Comparison of ENCODE assay signal across 8 cellular contexts in the genomic region with DNA sequence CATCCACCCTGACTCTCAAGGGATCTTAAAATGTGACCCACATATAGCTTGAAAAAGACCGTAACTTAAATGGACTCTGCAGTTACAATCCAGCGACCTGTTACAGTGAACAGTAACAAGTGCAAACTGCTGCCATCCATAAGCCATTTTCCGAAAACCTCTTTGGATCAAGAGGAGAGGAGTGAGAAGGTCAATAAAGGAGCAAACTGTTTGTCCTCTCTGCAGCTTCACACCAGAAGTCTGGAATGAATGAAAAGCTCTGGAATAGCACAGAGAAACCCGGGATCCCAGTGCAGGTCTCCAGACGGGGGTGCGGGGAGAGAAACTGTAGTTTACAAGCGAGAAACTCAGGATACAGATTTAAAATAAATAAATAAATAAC. TPM values are rescaled to one million over a fixed set of nuclear protein-coding genes. Genes with fewer than 3 reads are reported as not detected.
DNase-seq lines count a peak whose midpoint lies in the region; ATAC-seq and FAIRE-seq lines count a peak whose summit lies in the region.

No MANE protein-coding gene starts in this region.

- H3K4me2 ChIP-seq in BLaER1, result peak overlapping the region; percentile 79

- WGBS in small intestine, 3 donors, result 3 to 5% (median 4%) methylated on average over 7 of the region's 7 CpGs

- H3K9me3 Mint-ChIP-seq in activated naive CD4-positive, alpha-beta T cell treated with anti-CD3 and anti-CD28 coated beads, Interleukin-2, amount 50 U/mL, for 72 hours, result no peaks in the 10 kb centered on the region

- H3K4me3 ChIP-seq in BLaER1 (peak overlapping the region; percentile 77), iPS-18c (ENCODE audit: insufficient read depth, low read depth, low read length) (peak overlapping the region; percentile 81), small intestine (ENCODE audit: low read depth in 1 of 2, low read length in 2 of 2) (peak overlapping the region; percentile 79 to 98)

- H4K20me1 ChIP-seq in BLaER1, result no peaks in the 10 kb centered on the region

- H3K9me3 ChIP-seq in BLaER1 (no peaks in the 10 kb centered on the region), iPS-18c (ENCODE audit: control insufficient read depth, insufficient read depth, low read length) (no peaks in the 10 kb centered on the region), small intestine (ENCODE audit: control insufficient read depth, low read depth) (no peaks in the 10 kb centered on the region)

- H3K36me3 ChIP-seq in BLaER1, result peaks cover 21% of the 10 kb centered on the region
- H3K36me3 ChIP-seq in small intestine (ENCODE audit: control insufficient read depth in 2 of 2, insufficient read depth in 2 of 2, low read length in 2 of 2), result peaks cover 0 to 12% of the 10 kb centered on the region in 2 donors

- peak overlapping the region; percentile 85 to 90 for H3K27ac Mint-ChIP-seq in activated naive CD4-positive, alpha-beta T cell treated with anti-CD3 and anti-CD28 coated beads, Interleukin-2, amount 50 U/mL, for 72 hours

- H3K4me1 ChIP-seq in BLaER1 (peaks cover 25% of the 10 kb centered on the region), small intestine (ENCODE audit: control insufficient read depth in 2 of 2, insufficient read depth in 1 of 2, low read depth in 1 of 2, low read length in 1 of 2) (peaks cover 0 to 3% of the 10 kb centered on the region in 2 donors)

- no peak for ATAC-seq in activated naive CD4-positive, alpha-beta T cell treated with anti-CD3 and anti-CD28 coated beads, Interleukin-2, amount 50 U/mL, for 72 hours
- no peak for ATAC-seq in GM19397 (IDR thresholded peaks at IDR 0.05; ENCODE audit: unreplicated experiment)

- FAIRE-seq in HTR-8/SVneo (lab: Jason Lieb, UNC) (no peak), small intestine (lab: Jason Lieb, UNC) (no peak)

- peak overlapping the region; percentile 87 for H3K27ac ChIP-seq in BLaER1
- peak overlapping the region; percentile 43 to 45 for H3K27ac ChIP-seq in small intestine (ENCODE audit: low read depth in 1 of 2, low read length in 1 of 2)

- H3K27me3 ChIP-seq in BLaER1 (no peaks in the 10 kb centered on the region), small intestine (ENCODE audit: control insufficient read depth in 2 of 2, insufficient read depth in 2 of 2, low read length in 2 of 2) (no peaks in the 10 kb centered on the region)

- DNase-seq in HTR-8/SVneo (ENCODE audit: insufficient read length, low spot score) (peak; percentile 4), small intestine (no peak), NCI-H128 (lab: John Stamatoyannopoulos, UW; ENCODE audit: unreplicated experiment) (no peak), amniotic stem cell (lab: John Stamatoyannopoulos, UW) (no peak)
- DNase-seq in activated naive CD4-positive, alpha-beta T cell treated with anti-CD3 and anti-CD28 coated beads, Interleukin-2, amount 50 U/mL, for 72 hours (ENCODE audit: low spot score in 2 of 2), result no peak

- peaks cover 23 to 27% of the 10 kb centered on the region in 2 donors for H3K36me3 Mint-ChIP-seq in activated naive CD4-positive, alpha-beta T cell treated with anti-CD3 and anti-CD28 coated beads, Interleukin-2, amount 50 U/mL, for 72 hours

- peak overlapping the region; percentile 81 for H3K9ac ChIP-seq in BLaER1

RNA-seq across cellular contexts. Expression of a gene that starts 0.7 kb away (rescaled TPM):
- total RNA-seq in activated naive CD4-positive, alpha-beta T cell treated with anti-CD3 and anti-CD28 coated beads, Interleukin-2, amount 50 U/mL, for 72 hours, result 1 to 10 TPM; 4.0 to 7.9 TPM
- polyA plus RNA-seq in small intestine, result 1 to 10 TPM; 3.2 to 6.0 (median 3.8) TPM

RNA-seq across cellular contexts. Expression of a gene that starts 30.0 kb away (rescaled TPM):
- not detected for total RNA-seq in activated naive CD4-positive, alpha-beta T cell treated with anti-CD3 and anti-CD28 coated beads, Interleukin-2, amount 50 U/mL, for 72 hours
- under 1 TPM in 1 of 3 donors, not detected in 2; 0.04 TPM for polyA plus RNA-seq in small intestine
